In the genomic region with DNA sequence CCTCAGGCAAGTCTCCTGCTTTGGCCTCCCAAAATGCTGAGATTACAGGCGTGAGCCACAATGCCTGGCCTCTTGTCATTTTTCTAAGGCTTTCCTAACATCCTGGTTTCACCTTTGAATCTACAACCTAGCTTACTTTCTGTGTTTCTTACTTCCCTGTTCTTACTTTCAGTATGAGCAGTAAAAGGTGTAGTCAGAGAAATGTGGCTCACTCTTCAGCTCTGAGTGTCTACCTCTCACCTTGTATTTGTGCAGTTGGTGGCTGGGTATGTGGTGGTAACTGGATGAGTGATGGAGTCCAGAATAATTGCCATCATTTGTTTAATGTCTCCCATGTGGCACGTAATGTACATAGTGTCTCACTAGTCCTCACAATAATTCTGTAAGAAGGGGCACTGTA, we compare ENCODE assay signal across 10 cellular contexts. TPM values are rescaled to one million over a fixed set of nuclear protein-coding genes. Genes with fewer than 3 reads are reported as not detected.
A peak's percentile ranks its signal among the peaks of the same experiment; 100 is the strongest.
DNase-seq lines count a peak whose midpoint lies in the region; ATAC-seq and TF ChIP-seq lines count a peak whose summit lies in the region.
"Had no signal": no experiment of that assay in that cellular context is flagged by ENCODE, and none has a peak within 500 bp of the region (broad histone marks: within the 10 kb centered on the region; RNA-seq: fewer than 3 reads in every experiment).

No MANE protein-coding gene starts in this region.

- ATAC-seq in HG02840 (IDR thresholded peaks at IDR 0.05; ENCODE audit: low FRiP score, unreplicated experiment) (peak; percentile 96), SK-N-SH treated with all-trans-retinoic acid at 6 μM for 48 hours (no peak)
- ATAC-seq: effector memory CD8-positive, alpha-beta T cell had no signal

- peak; percentile 8 to 15 for DNase-seq in stimulated activated CD4-positive, alpha-beta T cell treated with anti-CD3 and anti-CD28 coated beads, Interleukin-15, amount 100 ng/mL, for 48 hours (ENCODE audit: low read depth in 2 of 2)
- DNase-seq in stimulated activated CD4-positive, alpha-beta T cell treated with anti-CD3 and anti-CD28 coated beads, Interleukin-12 subunit alpha, Interleukin-12 subunit beta, amount 100 ng/mL, for 4 hours: no peak
- peak; percentile 47 for DNase-seq in NCI-H69 (lab: John Stamatoyannopoulos, UW)
- DNase-seq in NCI-H2171 (lab: John Stamatoyannopoulos, UW): no peak
- no peak for DNase-seq in SW480 (ENCODE audit: low spot score)
- no peak for DNase-seq in mesenteric fat pad (ENCODE audit: low spot score)
- DNase-seq: effector memory CD8-positive, alpha-beta T cell had no signal

TF ChIP-seq in SK-N-SH treated with all-trans-retinoic acid at 6 μM for 48 hours, 23 proteins besides CTCF, POLR2A, EP300 and RAD21:
- TF ChIP-seq ZFP3 (CRISPR knock-in tag; IDR thresholded peaks at IDR 0.05): no peak
- TF ChIP-seq, protein P1, sequence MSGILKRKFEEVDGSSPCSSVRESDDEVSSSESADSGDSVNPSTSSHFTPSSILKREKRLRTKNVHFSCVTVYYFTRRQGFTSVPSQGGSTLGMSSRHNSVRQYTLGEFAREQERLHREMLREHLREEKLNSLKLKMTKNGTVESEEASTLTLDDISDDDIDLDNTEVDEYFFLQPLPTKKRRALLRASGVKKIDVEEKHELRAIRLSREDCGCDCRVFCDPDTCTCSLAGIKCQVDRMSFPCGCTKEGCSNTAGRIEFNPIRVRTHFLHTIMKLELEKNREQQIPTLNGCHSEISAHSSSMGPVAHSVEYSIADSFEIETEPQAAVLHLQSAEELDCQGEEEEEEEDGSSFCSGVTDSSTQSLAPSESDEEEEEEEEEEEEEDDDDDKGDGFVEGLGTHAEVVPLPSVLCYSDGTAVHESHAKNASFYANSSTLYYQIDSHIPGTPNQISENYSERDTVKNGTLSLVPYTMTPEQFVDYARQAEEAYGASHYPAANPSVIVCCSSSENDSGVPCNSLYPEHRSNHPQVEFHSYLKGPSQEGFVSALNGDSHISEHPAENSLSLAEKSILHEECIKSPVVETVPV (CRISPR knock-in tag; IDR thresholded peaks at IDR 0.05): no peak
- no peak for TF ChIP-seq ISL1 (CRISPR knock-in tag; IDR thresholded peaks at IDR 0.05)
- TF ChIP-seq CSDC2 (CRISPR knock-in tag; IDR thresholded peaks at IDR 0.05): no peak
- TF ChIP-seq, protein P2, sequence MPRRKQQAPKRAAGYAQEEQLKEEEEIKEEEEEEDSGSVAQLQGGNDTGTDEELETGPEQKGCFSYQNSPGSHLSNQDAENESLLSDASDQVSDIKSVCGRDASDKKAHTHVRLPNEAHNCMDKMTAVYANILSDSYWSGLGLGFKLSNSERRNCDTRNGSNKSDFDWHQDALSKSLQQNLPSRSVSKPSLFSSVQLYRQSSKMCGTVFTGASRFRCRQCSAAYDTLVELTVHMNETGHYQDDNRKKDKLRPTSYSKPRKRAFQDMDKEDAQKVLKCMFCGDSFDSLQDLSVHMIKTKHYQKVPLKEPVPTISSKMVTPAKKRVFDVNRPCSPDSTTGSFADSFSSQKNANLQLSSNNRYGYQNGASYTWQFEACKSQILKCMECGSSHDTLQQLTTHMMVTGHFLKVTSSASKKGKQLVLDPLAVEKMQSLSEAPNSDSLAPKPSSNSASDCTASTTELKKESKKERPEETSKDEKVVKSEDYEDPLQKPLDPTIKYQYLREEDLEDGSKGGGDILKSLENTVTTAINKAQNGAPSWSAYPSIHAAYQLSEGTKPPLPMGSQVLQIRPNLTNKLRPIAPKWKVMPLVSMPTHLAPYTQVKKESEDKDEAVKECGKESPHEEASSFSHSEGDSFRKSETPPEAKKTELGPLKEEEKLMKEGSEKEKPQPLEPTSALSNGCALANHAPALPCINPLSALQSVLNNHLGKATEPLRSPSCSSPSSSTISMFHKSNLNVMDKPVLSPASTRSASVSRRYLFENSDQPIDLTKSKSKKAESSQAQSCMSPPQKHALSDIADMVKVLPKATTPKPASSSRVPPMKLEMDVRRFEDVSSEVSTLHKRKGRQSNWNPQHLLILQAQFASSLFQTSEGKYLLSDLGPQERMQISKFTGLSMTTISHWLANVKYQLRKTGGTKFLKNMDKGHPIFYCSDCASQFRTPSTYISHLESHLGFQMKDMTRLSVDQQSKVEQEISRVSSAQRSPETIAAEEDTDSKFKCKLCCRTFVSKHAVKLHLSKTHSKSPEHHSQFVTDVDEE (CRISPR knock-in tag; IDR thresholded peaks at IDR 0.05): no peak
TF ChIP-seq in SK-N-SH treated with all-trans-retinoic acid at 6 μM for 48 hours: peak in this region for 0.

RNA-seq across cellular contexts. Expression of a gene that starts 19.1 kb away (rescaled TPM):
- not detected for total RNA-seq in mesenteric fat pad

RNA-seq across cellular contexts. Expression of a gene that starts 19.5 kb away (rescaled TPM):
- not detected for total RNA-seq in mesenteric fat pad
- total RNA-seq: LHCN-M2 had no signal

RNA-seq across cellular contexts. Expression of a gene that starts 31.7 kb away (rescaled TPM):
- total RNA-seq in mesenteric fat pad: 0.39 TPM
- total RNA-seq: LHCN-M2 had no signal

RNA-seq across cellular contexts. Expression of a gene that starts 47.7 kb away (rescaled TPM):
- total RNA-seq in mesenteric fat pad: 0.16 TPM
- total RNA-seq: LHCN-M2 had no signal

Comparison
In these comparisons a context has a peak if more than half of its experiments do, and no peak if none do; other contexts are left out.
1. DNase-seq: peak in stimulated activated CD4-positive, alpha-beta T cell treated with anti-CD3 and anti-CD28 coated beads, Interleukin-15, amount 100 ng/mL, for 48 hours (2 of 2) and NCI-H69 (single experiment); none in stimulated activated CD4-positive, alpha-beta T cell treated with anti-CD3 and anti-CD28 coated beads, Interleukin-12 subunit alpha, Interleukin-12 subunit beta, amount 100 ng/mL, for 4 hours (single experiment), NCI-H2171 (single experiment), SW480 (single experiment) and mesenteric fat pad (single experiment).